ENCODE assay signal across 25 cellular contexts in genomic region chr10:49174926-49175500, GRCh38. TPM values are rescaled to one million over a fixed set of nuclear protein-coding genes. Genes with fewer than 3 reads are reported as not detected.
A peak's percentile ranks its signal among the peaks of the same experiment; 100 is the strongest.
DNase-seq lines count a peak whose midpoint lies in the region; TF ChIP-seq lines count a peak whose summit lies in the region.
"Had no signal": no experiment of that assay in that cellular context is flagged by ENCODE, and none has a peak within 500 bp of the region (broad histone marks: within the 10 kb centered on the region; RNA-seq: fewer than 3 reads in every experiment).

No MANE protein-coding gene starts in this region.

- no peak overlapping the region for H3K4me3 Mint-ChIP-seq in T-helper 1 cell treated with Interleukin-12 subunit alpha and Interleukin-12 subunit beta and Interleukin-4 antibody, amounts not matched to agents 30 μg/mL and 1 μg/mL, for 36 hours
- H3K4me3 Mint-ChIP-seq: nephron had no signal

- no peaks in the 10 kb centered on the region for H3K27me3 ChIP-seq in prostate gland (replicated peaks; ENCODE audit: insufficient read depth)
- H3K27me3 ChIP-seq: gastroesophageal sphincter had no signal

- no peaks in the 10 kb centered on the region for H3K36me3 ChIP-seq in prostate gland
- H3K36me3 ChIP-seq: gastroesophageal sphincter, WERI-Rb-1 had no signal

- peaks cover 1% of the 10 kb centered on the region for H3K36me3 Mint-ChIP-seq in T-helper 1 cell treated with Interleukin-12 subunit alpha and Interleukin-12 subunit beta and Interleukin-4 antibody, amounts not matched to agents 30 μg/mL and 1 μg/mL, for 36 hours (ENCODE audit: low read depth)

- DNase-seq in T-helper 1 cell = no peak
- DNase-seq in OCI-M1 (lab: John Stamatoyannopoulos, UW) = peak; percentile 75
- peak; percentile 30 for DNase-seq in ecto neural progenitor cell (ENCODE audit: low spot score)
- peak; percentile 1 for DNase-seq in prostate gland (ENCODE audit: low spot score)
- DNase-seq in activated CD4-positive, CD25-positive, alpha-beta regulatory T cell treated with anti-CD3 and anti-CD28 coated beads, Interleukin-2, amount 50 U/mL, for 72 hours = no peak
- DNase-seq in NCI-H345 treated with DMSO at 0.1 percent for 48 hours (lab: John Stamatoyannopoulos, UW; ENCODE audit: unreplicated experiment) = no peak
- DNase-seq in effector CD8-positive, alpha-beta T cell (lab: John Stamatoyannopoulos, UW) = no peak
- DNase-seq: 8988T, DND-41, GOT3, KBM-7, NCI-H2081, NCI-H526, PC-3, psoas muscle, small intestine, WERI-Rb-1 had no signal

- 69% methylated on average over 10 of the region's 10 CpGs for WGBS in prostate gland

- H3K27ac ChIP-seq in prostate gland = no peak overlapping the region
- H3K27ac ChIP-seq: C4-2B, epithelial cell of prostate, gastroesophageal sphincter, HL-60, WERI-Rb-1 had no signal

- no peak for TF ChIP-seq POLR2A in prostate gland (IDR thresholded peaks at IDR 0.05)

- H3K27me3 Mint-ChIP-seq in T-helper 1 cell treated with Interleukin-12 subunit alpha and Interleukin-12 subunit beta and Interleukin-4 antibody, amounts not matched to agents 30 μg/mL and 1 μg/mL, for 36 hours (ENCODE audit: low read depth) = peaks cover 4% of the 10 kb centered on the region

- intact Hi-C loops in prostate gland (cut with DNase I) = no loop called here

- no peaks in the 10 kb centered on the region for H3K4me1 ChIP-seq in prostate gland (replicated peaks)
- H3K4me1 ChIP-seq: psoas muscle had no signal

- no peaks in the 10 kb centered on the region for H3K9me3 Mint-ChIP-seq in T-helper 1 cell treated with Interleukin-12 subunit alpha and Interleukin-12 subunit beta and Interleukin-4 antibody, amounts not matched to agents 30 μg/mL and 1 μg/mL, for 36 hours
- H3K9me3 Mint-ChIP-seq: nephron had no signal

- H3K4me1 Mint-ChIP-seq in T-helper 1 cell treated with Interleukin-12 subunit alpha and Interleukin-12 subunit beta and Interleukin-4 antibody, amounts not matched to agents 30 μg/mL and 1 μg/mL, for 36 hours (ENCODE audit: low read depth) = peaks cover 19% of the 10 kb centered on the region

- no peak for TF ChIP-seq CTCF in prostate gland (IDR thresholded peaks at IDR 0.05)

- no peaks in the 10 kb centered on the region for H3K9me3 ChIP-seq in prostate gland
- H3K9me3 ChIP-seq: gastroesophageal sphincter, psoas muscle had no signal

- H3K27ac Mint-ChIP-seq in T-helper 1 cell treated with Interleukin-12 subunit alpha and Interleukin-12 subunit beta and Interleukin-4 antibody, amounts not matched to agents 30 μg/mL and 1 μg/mL, for 36 hours = peak overlapping the region; percentile 8
- H3K27ac Mint-ChIP-seq: nephron had no signal

- H3K4me3 ChIP-seq in prostate gland = no peak overlapping the region
- H3K4me3 ChIP-seq: gastroesophageal sphincter, psoas muscle had no signal

RNA-seq across cellular contexts. Expression of gene TMEM273, which starts 13.2 kb away (rescaled TPM):
- total RNA-seq in prostate gland = 10 to 100 TPM in 1 of 2 donors, 1 to 10 TPM in 1; 1.1 to 13.0 TPM
- total RNA-seq: PC-3 had no signal

RNA-seq across cellular contexts. Expression of gene FAM170B, which starts 41.2 kb away (rescaled TPM):
- total RNA-seq in prostate gland = not detected
- total RNA-seq: aorta, gastroesophageal sphincter, lung microvascular endothelial cell, PC-3, psoas muscle had no signal

RNA-seq across cellular contexts. Expression of gene VSTM4, which starts 59.7 kb away (rescaled TPM):
- 10 to 100 TPM in 1 of 2 donors, 1 to 10 TPM in 1; 6.9 to 36.0 TPM for total RNA-seq in prostate gland
- total RNA-seq: PC-3 had no signal

Comparison
In these comparisons a context has a peak if more than half of its experiments do, and no peak if none do; other contexts are left out.
1. DNase-seq: peak in OCI-M1 (single experiment), ecto neural progenitor cell (single experiment) and prostate gland (single experiment); none in T-helper 1 cell (0 of 5), activated CD4-positive, CD25-positive, alpha-beta regulatory T cell treated with anti-CD3 and anti-CD28 coated beads, Interleukin-2, amount 50 U/mL, for 72 hours (single experiment), NCI-H345 treated with DMSO at 0.1 percent for 48 hours (single experiment) and effector CD8-positive, alpha-beta T cell (single experiment).